ENCODE assay signal across 9 cellular contexts in genomic region chr10:7406712-7407333, GRCh38. TPM values are rescaled to one million over a fixed set of nuclear protein-coding genes. Genes with fewer than 3 reads are reported as not detected.
DNase-seq lines count a peak whose midpoint lies in the region; ATAC-seq and TF ChIP-seq lines count a peak whose summit lies in the region.
"Had no signal": no experiment of that assay in that cellular context is flagged by ENCODE, and none has a peak within 500 bp of the region (broad histone marks: within the 10 kb centered on the region; RNA-seq: fewer than 3 reads in every experiment).

No MANE protein-coding gene starts in this region.

- H3K27ac ChIP-seq in mucosa of rectum (ENCODE audit: low read depth in 2 of 2, low read length in 2 of 2) (peak overlapping the region; percentile 42 to 48), transverse colon (peak overlapping the region in 3 of 4 donors; percentile 73 to 79 (median 74))

- no peaks in the 10 kb centered on the region for H3K9me3 ChIP-seq in mucosa of rectum (ENCODE audit: control insufficient read depth in 2 of 2, low read length in 2 of 2)
- no peaks in the 10 kb centered on the region for H3K9me3 ChIP-seq in transverse colon

- peak overlapping the region; percentile 90 for H3K4me3 Mint-ChIP-seq in activated naive CD4-positive, alpha-beta T cell treated with anti-CD3 and anti-CD28 coated beads, Interleukin-2, amount 10 ng/mL, durations not matched to agents 7 days and 5 days
- peak overlapping the region; percentile 85 for H3K4me3 Mint-ChIP-seq in dendritic cell treated with granulocyte-macrophage colony-stimulating factor and Interleukin-4, amounts not matched to agents 40 ng/mL and 50 ng/mL, for 4 days

- no peak for TF ChIP-seq CTCF in transverse colon (IDR thresholded peaks at IDR 0.05)

- DNase-seq in activated naive CD4-positive, alpha-beta T cell treated with anti-CD3 and anti-CD28 coated beads, Interleukin-2, amount 10 ng/mL, durations not matched to agents 7 days and 5 days, result no peak
- DNase-seq in activated naive CD4-positive, alpha-beta T cell treated with anti-CD3 and anti-CD28 coated beads, Interleukin-2, amount 50 U/mL, for 16 hours, result no peak
- DNase-seq in transverse colon (no peak), DMS153 treated with DMSO at 0.1 percent for 48 hours (lab: John Stamatoyannopoulos, UW; ENCODE audit: unreplicated experiment) (no peak)
- no peak for DNase-seq in central memory CD4-positive, alpha-beta T cell
- DNase-seq: stimulated activated CD4-positive, alpha-beta T cell treated with anti-CD3 and anti-CD28 coated beads, Interleukin-4, amount 100 ng/mL, for 1 hour had no signal

- H3K4me1 ChIP-seq in mucosa of rectum (ENCODE audit: control insufficient read depth in 2 of 2, insufficient read depth in 2 of 2, low read length in 2 of 2), result peaks cover 0 to 2% of the 10 kb centered on the region in 2 donors
- H3K4me1 ChIP-seq in transverse colon, result peaks cover 5 to 28% (median 19%) of the 10 kb centered on the region in 4 donors

- CTCF ChIA-PET in activated naive CD4-positive, alpha-beta T cell treated with anti-CD3 and anti-CD28 coated beads, Interleukin-2, amount 10 ng/mL, durations not matched to agents 7 days and 5 days (lab: Charles Lee), result interaction anchor here (1.1 to 6.2 kb wide), 3 partner anchors 285 to 487 kb away, joined by 3 to 56 read pairs (median 4); no protein-coding TSS in a partner anchor

- in situ Hi-C loops in transverse colon (cut with MboI; ENCODE audit: low pct_ligation_motif_present in 1 of 4, low pct_unique_long_range_greater_than_20kb in 1 of 4, low sequenced_read_pairs in 3 of 4), result loop anchor here (10.0 to 25.0 kb wide), 4 partner anchors 142 to 745 kb away; no protein-coding TSS in a partner anchor

- no peaks in the 10 kb centered on the region for H3K9me3 Mint-ChIP-seq in activated naive CD4-positive, alpha-beta T cell treated with anti-CD3 and anti-CD28 coated beads, Interleukin-2, amount 10 ng/mL, durations not matched to agents 7 days and 5 days
- H3K9me3 Mint-ChIP-seq in dendritic cell treated with granulocyte-macrophage colony-stimulating factor and Interleukin-4, amounts not matched to agents 40 ng/mL and 50 ng/mL, for 4 days, result no peaks in the 10 kb centered on the region

- H3K27me3 Mint-ChIP-seq in activated naive CD4-positive, alpha-beta T cell treated with anti-CD3 and anti-CD28 coated beads, Interleukin-2, amount 10 ng/mL, durations not matched to agents 7 days and 5 days, result peaks cover 10% of the 10 kb centered on the region
- peaks cover 34% of the 10 kb centered on the region for H3K27me3 Mint-ChIP-seq in dendritic cell treated with granulocyte-macrophage colony-stimulating factor and Interleukin-4, amounts not matched to agents 40 ng/mL and 50 ng/mL, for 4 days

- intact Hi-C loops in dendritic cell treated with granulocyte-macrophage colony-stimulating factor and Interleukin-4, amounts not matched to agents 40 ng/mL and 50 ng/mL, for 4 days (cut with micrococcal nuclease), result loop anchor here (5.0 kb wide), 1 partner anchor 220 kb away; no protein-coding TSS in a partner anchor
- intact Hi-C loops in transverse colon (cut with DNase I; ENCODE audit: low total_unique reads), result no loop called here

- H3K36me3 ChIP-seq in mucosa of rectum (ENCODE audit: control insufficient read depth in 2 of 2, insufficient read depth in 2 of 2, low read length in 2 of 2), result no peaks in the 10 kb centered on the region
- H3K36me3 ChIP-seq in transverse colon, result no peaks in the 10 kb centered on the region

- H3K36me3 Mint-ChIP-seq in activated naive CD4-positive, alpha-beta T cell treated with anti-CD3 and anti-CD28 coated beads, Interleukin-2, amount 10 ng/mL, durations not matched to agents 7 days and 5 days, result peaks cover 33% of the 10 kb centered on the region
- peaks cover 29% of the 10 kb centered on the region for H3K36me3 Mint-ChIP-seq in dendritic cell treated with granulocyte-macrophage colony-stimulating factor and Interleukin-4, amounts not matched to agents 40 ng/mL and 50 ng/mL, for 4 days (ENCODE audit: low read depth)

- no peak overlapping the region for H3K4me3 ChIP-seq in mucosa of rectum (ENCODE audit: low read length in 2 of 2)
- no peak overlapping the region for H3K4me3 ChIP-seq in transverse colon

- H3K4me1 Mint-ChIP-seq in activated naive CD4-positive, alpha-beta T cell treated with anti-CD3 and anti-CD28 coated beads, Interleukin-2, amount 10 ng/mL, durations not matched to agents 7 days and 5 days, result peaks cover 51% of the 10 kb centered on the region
- peaks cover 61% of the 10 kb centered on the region for H3K4me1 Mint-ChIP-seq in dendritic cell treated with granulocyte-macrophage colony-stimulating factor and Interleukin-4, amounts not matched to agents 40 ng/mL and 50 ng/mL, for 4 days (ENCODE audit: low read depth)

- peaks cover 2% of the 10 kb centered on the region in 2 donors for H3K27me3 ChIP-seq in mucosa of rectum (ENCODE audit: control insufficient read depth in 2 of 2, insufficient read depth in 2 of 2, low read length in 2 of 2)
- H3K27me3 ChIP-seq in transverse colon, result peaks cover 46% of the 10 kb centered on the region

- WGBS in transverse colon (ENCODE audit: low coverage in 1 of 2), 2 donors, result 78 to 79% methylated on average over 5 to 14 of the region's 14 CpGs

- no peak overlapping the region for H3K27ac Mint-ChIP-seq in activated naive CD4-positive, alpha-beta T cell treated with anti-CD3 and anti-CD28 coated beads, Interleukin-2, amount 10 ng/mL, durations not matched to agents 7 days and 5 days
- peak overlapping the region; percentile 87 for H3K27ac Mint-ChIP-seq in dendritic cell treated with granulocyte-macrophage colony-stimulating factor and Interleukin-4, amounts not matched to agents 40 ng/mL and 50 ng/mL, for 4 days

- ATAC-seq in GM18909 (IDR thresholded peaks at IDR 0.05; ENCODE audit: poor library complexity, unreplicated experiment), result no peak

- H3K9ac ChIP-seq in mucosa of rectum (ENCODE audit: low read depth in 1 of 2, low read length in 2 of 2), result no peak overlapping the region

- TF ChIP-seq EP300 in transverse colon (IDR thresholded peaks at IDR 0.05; ENCODE audit: low read depth), result no peak

- TF ChIP-seq POLR2A in transverse colon (IDR thresholded peaks at IDR 0.05), result no peak

RNA-seq across cellular contexts. Expression of gene SFMBT2, which starts 4.0 kb away (rescaled TPM):
- total RNA-seq in transverse colon, result 1 to 10 TPM in 3 of 4 donors, under 1 TPM in 1; 0.60 to 8.6 (median 2.5) TPM
